In genomic region chr2:147572622-147573021, GRCh38 we compare ENCODE assay signal across 23 cellular contexts.
A peak's percentile ranks its signal among the peaks of the same experiment; 100 is the strongest.
DNase-seq lines count a peak whose midpoint lies in the region; ATAC-seq, FAIRE-seq and TF ChIP-seq lines count a peak whose summit lies in the region.
"Had no signal": no experiment of that assay in that cellular context is flagged by ENCODE, and none has a peak within 500 bp of the region (broad histone marks: within the 10 kb centered on the region; RNA-seq: fewer than 3 reads in every experiment).

No MANE protein-coding gene starts in this region.

- H3K9ac ChIP-seq in GM23248 = no peak overlapping the region
- H3K9ac ChIP-seq: KMS-11 had no signal

- peaks cover 4% of the 10 kb centered on the region; the same call in 1 of the 2 replicates for H3K9me2 ChIP-seq in GM23248 (ENCODE audit: insufficient read depth)

- H4K20me1 ChIP-seq in GM23248 (ENCODE audit: insufficient read depth) = no peaks in the 10 kb centered on the region

- TF ChIP-seq CTCF in bronchial epithelial cell (IDR thresholded peaks at IDR 0.05; ENCODE audit: insufficient read depth, low read length, severe bottlenecking) (no peak), kidney epithelial cell (IDR thresholded peaks at IDR 0.05; ENCODE audit: insufficient read depth, low read length, poor library complexity, severe bottlenecking) (no peak)

- no peaks in the 10 kb centered on the region for H3K79me2 ChIP-seq in GM23248 (ENCODE audit: insufficient read depth)

- H3F3A ChIP-seq in GM23248 (ENCODE audit: insufficient read depth) = peaks cover 11% of the 10 kb centered on the region

- no peaks in the 10 kb centered on the region for H3K9me3 ChIP-seq in GM23248 (ENCODE audit: low read depth)
- H3K9me3 ChIP-seq: A549, Caco-2 had no signal

- WGBS in GM23248 (ENCODE audit: low coverage in 1 of 2, low lambda C conversion rate in 2 of 2, missing lambda C conversion rate in 2 of 2), 2 experiments = 62 to 68% methylated on average over 2 of the region's 2 CpGs

- ATAC-seq in GM18519 (IDR thresholded peaks at IDR 0.05; ENCODE audit: low FRiP score, unreplicated experiment) = no peak
- ATAC-seq: A549, HepG2 had no signal

- DNase-seq in GM23248 (peak; percentile 33), MV-4-11 (lab: John Stamatoyannopoulos, UW) (peak; percentile 27), bronchial epithelial cell (ENCODE audit: low read depth) (peak; percentile 88), kidney epithelial cell (ENCODE audit: low read depth) (peak; percentile 4), NCI-H2171 treated with DMSO at 0.1 percent for 48 hours (lab: John Stamatoyannopoulos, UW) (no peak)
- DNase-seq in stimulated activated CD4-positive, alpha-beta T cell treated with anti-CD3 and anti-CD28 coated beads, Interleukin-1b, Interleukin-23, amount 100 ng/mL, for 48 hours = no peak
- DNase-seq in activated CD4-positive, alpha-beta T cell treated with anti-CD3 and anti-CD28 coated beads, Interleukin-2, amount 50 U/mL, for 48 hours = no peak
- DNase-seq: Caco-2; CD4-positive, alpha-beta T cell; DMS153; GF-D8; GOT3; NCI-H1105 treated with DMSO at 0.1 percent for 48 hours; NCI-H1694; NCI-H2081 treated with DMSO at 0.1 percent for 48 hours; NCI-H345; NCI-H524 treated with DMSO at 0.1 percent for 48 hours; RPMI8226 had no signal

- in situ Hi-C loops in GM23248 (cut with MboI) = no loop called here

- no peaks in the 10 kb centered on the region for H3K36me3 ChIP-seq in GM23248 (ENCODE audit: low read depth)
- H3K36me3 ChIP-seq in bronchial epithelial cell (ENCODE audit: control insufficient read depth, insufficient read depth, low read length) = no peaks in the 10 kb centered on the region
- no peaks in the 10 kb centered on the region for H3K36me3 ChIP-seq in kidney epithelial cell (ENCODE audit: control insufficient read depth, insufficient read depth, low read length)

- peak; percentile 36 for FAIRE-seq in bronchial epithelial cell (lab: Jason Lieb, UNC)
- FAIRE-seq: A549, GM19239, HepG2 had no signal

- H3K27me3 ChIP-seq in GM23248 (replicated peaks; ENCODE audit: insufficient read depth) (no peaks in the 10 kb centered on the region), bronchial epithelial cell (ENCODE audit: control insufficient read depth, insufficient read depth, low read length) (no peaks in the 10 kb centered on the region), kidney epithelial cell (ENCODE audit: control insufficient read depth, insufficient read depth, low read length) (no peaks in the 10 kb centered on the region)

- no peak overlapping the region for H3K4me2 ChIP-seq in GM23248 (ENCODE audit: unreplicated experiment)
- H3K4me2 ChIP-seq: A549, KMS-11 had no signal

- H2AFZ ChIP-seq in GM23248 = no peak overlapping the region

- no peak overlapping the region for H3K27ac ChIP-seq in GM23248
- H3K27ac ChIP-seq: A549, KMS-11 had no signal

- H3K4me3 ChIP-seq in GM23248 = no peak overlapping the region
- H3K4me3 ChIP-seq in bronchial epithelial cell (ENCODE audit: low read depth, low read length) = no peak overlapping the region
- H3K4me3 ChIP-seq in kidney epithelial cell (ENCODE audit: low read depth, low read length) = no peak overlapping the region
- H3K4me3 ChIP-seq: A549 had no signal

- peaks cover 10% of the 10 kb centered on the region for H3K4me1 ChIP-seq in GM23248 (ENCODE audit: insufficient read depth)
- H3K4me1 ChIP-seq: A549, Caco-2 had no signal

Comparison
In these comparisons a context has a peak if more than half of its experiments do, and no peak if none do; other contexts are left out.
1. DNase-seq: peak in GM23248 (single experiment), MV-4-11 (single experiment), bronchial epithelial cell (single experiment) and kidney epithelial cell (single experiment); none in stimulated activated CD4-positive, alpha-beta T cell treated with anti-CD3 and anti-CD28 coated beads, Interleukin-1b, Interleukin-23, amount 100 ng/mL, for 48 hours (single experiment), activated CD4-positive, alpha-beta T cell treated with anti-CD3 and anti-CD28 coated beads, Interleukin-2, amount 50 U/mL, for 48 hours (0 of 2) and NCI-H2171 treated with DMSO at 0.1 percent for 48 hours (single experiment).